In the genomic region with DNA sequence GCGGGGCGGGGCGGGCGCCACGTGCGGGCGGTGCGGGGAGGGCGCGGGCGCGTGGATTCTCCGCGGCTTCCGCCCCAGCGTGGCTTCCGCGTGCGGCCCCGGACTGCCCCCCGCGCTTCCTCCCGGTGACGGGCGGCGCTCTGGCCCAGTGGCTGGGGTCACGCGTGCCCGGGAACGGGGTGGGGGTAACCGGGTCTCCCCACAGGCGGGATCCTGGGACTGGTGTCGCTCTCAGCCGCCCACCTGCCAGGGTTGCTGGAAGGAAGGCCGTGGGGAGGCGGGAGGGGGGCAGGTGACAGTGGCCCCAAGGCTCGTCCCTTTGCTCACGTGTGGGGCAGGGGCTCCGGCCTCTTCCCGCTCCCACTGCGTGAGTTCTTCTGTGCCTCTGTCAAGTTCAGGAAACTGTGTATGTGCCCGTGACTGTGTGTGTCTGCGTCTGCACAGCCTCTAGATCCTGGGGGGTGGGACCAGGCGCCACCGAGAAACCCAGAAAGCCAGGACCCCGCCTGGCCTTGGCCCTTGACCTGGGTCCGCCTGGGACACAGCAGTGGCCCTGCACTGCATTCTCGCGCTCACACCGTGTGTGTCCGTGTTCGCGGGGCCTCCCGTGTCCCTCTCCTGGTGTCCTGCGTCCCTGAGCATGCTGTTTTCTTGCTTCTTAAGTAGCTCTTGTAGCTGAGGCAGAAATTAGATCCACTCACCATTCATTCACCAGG, we compare ENCODE assay signal across 8 cellular contexts. TPM values are rescaled to one million over a fixed set of nuclear protein-coding genes. Genes with fewer than 3 reads are reported as not detected.
A peak's percentile ranks its signal among the peaks of the same experiment; 100 is the strongest.
DNase-seq lines count a peak whose midpoint lies in the region; ATAC-seq, FAIRE-seq and TF ChIP-seq lines count a peak whose summit lies in the region.

No MANE protein-coding gene starts in this region.

- H3K4me2 ChIP-seq in SU-DHL-6 (ENCODE audit: low read depth, low read length, poor library complexity, severe bottlenecking) = peak overlapping the region; percentile 71
- H3K4me2 ChIP-seq in HepG2 (ENCODE audit: low read depth, low read length) = peak overlapping the region; percentile 96

- H3K9ac ChIP-seq in SU-DHL-6 (ENCODE audit: low read length) (peak overlapping the region; percentile 78), HepG2 (ENCODE audit: insufficient read depth, low read depth, low read length) (peak overlapping the region; percentile 84), stomach smooth muscle (ENCODE audit: low read length in 2 of 2) (peak overlapping the region; percentile 75 to 81)

- intact Hi-C loops in Caco-2 (cut with micrococcal nuclease; ENCODE audit: unreplicated experiment) = no loop called here
- intact Hi-C loops in HepG2 (cut with micrococcal nuclease; ENCODE audit: unreplicated experiment) = loop anchor here (1.0 to 2.0 kb wide), 2 partner anchors 27 to 71 kb away; a partner anchor contains a TSS

- H3K27me3 ChIP-seq in Caco-2 (replicated peaks; ENCODE audit: control insufficient read depth, insufficient read depth, low read length) (no peaks in the 10 kb centered on the region), SU-DHL-6 (ENCODE audit: low read length) (no peaks in the 10 kb centered on the region), HepG2 (ENCODE audit: control insufficient read depth in 1 of 2, insufficient read depth in 2 of 2, low read length in 2 of 2) (peaks cover 0 to 10% of the 10 kb centered on the region in 2 experiments; a peak in 2 of 5 replicates), stomach smooth muscle (ENCODE audit: control insufficient read depth in 1 of 2, insufficient read depth in 2 of 2, low read length in 2 of 2) (peaks cover 2% of the 10 kb centered on the region in 2 donors)

- WGBS in HepG2 (ENCODE audit: low lambda C conversion rate) = no CpG with 5 or more reads among the region's 55 CpGs

- CTCF ChIA-PET in Caco-2 (lab: Charles Lee) (no interaction called here), HEK293T (lab: Yijun Ruan, JAX) (no interaction called here), HepG2 (lab: Yijun Ruan, JAX; ENCODE audit: low intra/inter-chr PET ratio, low total read pairs) (interaction anchor here (1.5 kb wide), 1 partner anchor 24 kb away, joined by 4 read pairs; no protein-coding TSS in a partner anchor)

- H3K79me2 ChIP-seq in SU-DHL-6 (ENCODE audit: insufficient read depth, low read length) (peaks cover 53% of the 10 kb centered on the region), HepG2 (ENCODE audit: insufficient read depth, low read length) (peaks cover 43% of the 10 kb centered on the region)

- H3F3A ChIP-seq in SU-DHL-6 (ENCODE audit: insufficient read depth) = 0 out of 2 replicates have a peak, but pooled peaks cover 5% of the 10 kb centered on the region

- H3K4me3 Mint-ChIP-seq in Caco-2 (ENCODE audit: unreplicated experiment) = peak overlapping the region; percentile 92

- TF ChIP-seq POLR2A in HepG2 (IDR thresholded peaks at IDR 0.05; ENCODE audit: insufficient read depth in 1 of 2, low read depth in 2 of 2, low read length in 2 of 2) = peak in 1 of 2 experiments; percentile 41; a peak in 1 of 4 replicates

- peak overlapping the region; percentile 95 for H3K27ac Mint-ChIP-seq in Caco-2 (ENCODE audit: unreplicated experiment)

- BruUV-seq in Caco-2 (replicated peaks; lab: Mats Ljungman, UMichigan) = no TSS peak
- no TSS peak for BruUV-seq in HepG2 (replicated peaks; lab: Mats Ljungman, UMichigan)

- no peaks in the 10 kb centered on the region for H3K27me3 Mint-ChIP-seq in Caco-2 (ENCODE audit: insufficient read depth, unreplicated experiment)

- POLR2A ChIA-PET in Caco-2 (lab: Charles Lee) (interaction anchor here (0.6 kb wide), 1 partner anchor 122 kb away, joined by 7 read pairs; no protein-coding TSS in a partner anchor), HEK293T (lab: Yijun Ruan, JAX) (no interaction called here), HepG2 (lab: Yijun Ruan, JAX) (interaction anchor here (1.3 to 7.0 kb wide), 3 partner anchors 15 to 103 kb away, joined by 3 to 108 read pairs (median 8); a partner anchor contains a TSS)

- H3K4me3 ChIP-seq in Caco-2 (ENCODE audit: low read depth, low read length) (peak overlapping the region; percentile 71), SU-DHL-6 (ENCODE audit: insufficient read depth, low read length, poor library complexity, severe bottlenecking) (peak overlapping the region; percentile 72), HepG2 (replicated peaks in 1 of 3; ENCODE audit: insufficient read depth in 1 of 3, low read depth in 2 of 3, low read length in 3 of 3) (peak overlapping the region; percentile 60 to 86 (median 86)), stomach smooth muscle (ENCODE audit: low read length in 2 of 2) (peak overlapping the region; percentile 79 to 83)

- DNase-seq in Caco-2 (no peak), HEK293T (ENCODE audit: extremely low spot score) (no peak), HepG2 (ENCODE audit: low spot score) (no peak), NCI-H1694 (lab: John Stamatoyannopoulos, UW) (no peak)
- DNase-seq in central memory CD4-positive, alpha-beta T cell = peak; percentile 61

- H3K4me1 Mint-ChIP-seq in Caco-2 (ENCODE audit: low read depth, unreplicated experiment) = peaks cover 11% of the 10 kb centered on the region

- H3K9me3 Mint-ChIP-seq in Caco-2 (ENCODE audit: unreplicated experiment) = no peaks in the 10 kb centered on the region

- no peak for FAIRE-seq in HepG2 (lab: Jason Lieb, UNC)

- in situ Hi-C loops in HepG2 (cut with HindIII; ENCODE audit: extremely low pct_ligation_motif_present, low pct_unique_long_range_greater_than_20kb) = no loop called here

- H3K4me1 ChIP-seq in Caco-2 (peaks cover 41% of the 10 kb centered on the region), HepG2 (ENCODE audit: insufficient read depth, low read length) (peaks cover 57% of the 10 kb centered on the region), stomach smooth muscle (ENCODE audit: control insufficient read depth, insufficient read depth, low read length) (peaks cover 40% of the 10 kb centered on the region)

- TF ChIP-seq RAD21 in HepG2 (CRISPR knock-in tag; IDR thresholded peaks at IDR 0.05) = no peak

- H3K27ac ChIP-seq in SU-DHL-6 (ENCODE audit: low read depth, low read length) = peak overlapping the region; percentile 52
- peak overlapping the region; percentile 81 for H3K27ac ChIP-seq in HepG2 (ENCODE audit: extremely low read length, insufficient read depth, low read length)
- peak overlapping the region; percentile 96 for H3K27ac ChIP-seq in stomach smooth muscle (ENCODE audit: low read length)

- ATAC-seq in HepG2 (peak; percentile 21), GM21515 (IDR thresholded peaks at IDR 0.05; ENCODE audit: unreplicated experiment) (no peak)

- peaks cover 31% of the 10 kb centered on the region for H3K36me3 Mint-ChIP-seq in Caco-2 (ENCODE audit: insufficient read depth, unreplicated experiment)

- no peaks in the 10 kb centered on the region for H3K9me2 ChIP-seq in SU-DHL-6 (replicated peaks; ENCODE audit: insufficient read depth, low read length)

- H4K20me1 ChIP-seq in SU-DHL-6 (ENCODE audit: low read depth, low read length) (peaks cover 2% of the 10 kb centered on the region; the same call in 1 of the 2 replicates), HepG2 (ENCODE audit: insufficient read depth, low read length) (peaks cover 15% of the 10 kb centered on the region; the same call in 1 of the 2 replicates)

- no peak overlapping the region for H2AFZ ChIP-seq in SU-DHL-6 (ENCODE audit: low read depth, low read length, severe bottlenecking)
- no peak overlapping the region for H2AFZ ChIP-seq in HepG2 (ENCODE audit: low read length)

- no peaks in the 10 kb centered on the region; the same call in 1 of the 2 replicates for H3K36me3 ChIP-seq in Caco-2 (ENCODE audit: control insufficient read depth, insufficient read depth, low read length)
- H3K36me3 ChIP-seq in SU-DHL-6 (ENCODE audit: low read length) = no peaks in the 10 kb centered on the region
- H3K36me3 ChIP-seq in HepG2 (replicated peaks in 1 of 2; ENCODE audit: control insufficient read depth in 1 of 2, insufficient read depth in 2 of 2, low read length in 2 of 2) = peaks cover 2 to 3% of the 10 kb centered on the region in 2 experiments; a peak in 1 of 5 replicates
- no peaks in the 10 kb centered on the region for H3K36me3 ChIP-seq in stomach smooth muscle (ENCODE audit: control insufficient read depth in 2 of 2, insufficient read depth in 2 of 2, low read length in 2 of 2)

- H3K9me3 ChIP-seq in Caco-2 = no peaks in the 10 kb centered on the region
- H3K9me3 ChIP-seq in SU-DHL-6 (ENCODE audit: insufficient read depth, low read length) = no peaks in the 10 kb centered on the region
- no peaks in the 10 kb centered on the region for H3K9me3 ChIP-seq in HepG2 (ENCODE audit: low read length)
- H3K9me3 ChIP-seq in stomach smooth muscle (ENCODE audit: control insufficient read depth in 2 of 2, low read length in 2 of 2) = no peaks in the 10 kb centered on the region

- TF ChIP-seq CTCF in Caco-2 (IDR thresholded peaks at IDR 0.05; ENCODE audit: insufficient read depth in 1 of 2, low read depth in 1 of 2, low read length in 1 of 2, severe bottlenecking in 1 of 2, unreplicated experiment in 1 of 2) = no peak
- TF ChIP-seq CTCF in SU-DHL-6 (IDR thresholded peaks at IDR 0.05; ENCODE audit: insufficient read depth, low read length, poor library complexity, severe bottlenecking) = no peak
- TF ChIP-seq CTCF in HepG2 (CRISPR knock-in tag; IDR thresholded peaks at IDR 0.05) = no peak

- no peak for TF ChIP-seq EP300 in HepG2 (IDR thresholded peaks at IDR 0.05; ENCODE audit: low read depth in 2 of 2, low read length in 2 of 2)
- TF ChIP-seq EP300 in HepG2 (CRISPR knock-in tag; IDR thresholded peaks at IDR 0.05; ENCODE audit: borderline replicate concordance) = no peak

RNA-seq across cellular contexts. Expression of a gene that starts 0.9 kb away (rescaled TPM):
- 30.0 and 33.3 TPM in 2 replicates for total RNA-seq in Caco-2 (2022)
- 9.2 and 10.4 TPM in 2 replicates for total RNA-seq in HepG2 (2016; rRNA removed; fragmentation: Illumina TruSeq; extraction: Trizol)
- total RNA-seq in HepG2 (2016; cell fraction: cytosol; rRNA removed; fragmentation: Illumina TruSeq; extraction: Trizol; ENCODE audit: low read depth) = 1.4 and 1.5 TPM in 2 replicates
- 8.1 and 11.1 TPM in 2 replicates for total RNA-seq in HepG2 (2016; cell fraction: insoluble cytoplasmic fraction; rRNA removed; fragmentation: Illumina TruSeq; extraction: Trizol)
- 4.0 and 4.6 TPM in 2 replicates for total RNA-seq in HepG2 (2016; cell fraction: membrane; rRNA removed; fragmentation: Illumina TruSeq; extraction: Trizol)
- 6.5 TPM in 2 replicates for total RNA-seq in HepG2 (2016; cell fraction: nucleus; rRNA removed; fragmentation: Illumina TruSeq; extraction: Trizol)
- 7.3 and 13.8 TPM in 2 replicates for polyA plus RNA-seq in HepG2 (2011; rRNA removed)
- 6.2 and 7.3 TPM in 2 replicates for polyA plus RNA-seq in HepG2 (2011; cell fraction: cytosol; rRNA removed)
- polyA plus RNA-seq in HepG2 (2011; cell fraction: nucleus; rRNA removed) = 63.2 and 72.7 TPM in 2 replicates
- 15.2 and 31.6 TPM in 2 replicates for polyA plus RNA-seq in HepG2 (2012)
- 0.54 and 0.61 TPM in 2 replicates for polyA plus RNA-seq in HepG2 (2016; cell fraction: cytosol; fragmentation: Illumina TruSeq; extraction: Trizol; ENCODE audit: low read depth)
- 6.5 and 8.2 TPM in 2 replicates for polyA plus RNA-seq in HepG2 (2016; cell fraction: insoluble cytoplasmic fraction; fragmentation: Illumina TruSeq; extraction: Trizol; ENCODE audit: low read depth)
- 1.9 TPM in 2 replicates for polyA plus RNA-seq in HepG2 (2016; cell fraction: membrane; fragmentation: Illumina TruSeq; extraction: Trizol; ENCODE audit: low read depth)
- 19.6 and 20.9 TPM in 2 replicates for polyA plus RNA-seq in HepG2 (2016; cell fraction: nucleus; fragmentation: Illumina TruSeq; extraction: Trizol; ENCODE audit: insufficient read depth, low read depth)
- 11.1 and 17.4 TPM in 2 replicates for polyA minus RNA-seq in HepG2 (2011; rRNA and poly(A)+ RNA removed; ENCODE audit: low replicate concordance)
- polyA minus RNA-seq in HepG2 (2011; cell fraction: cytosol; rRNA and poly(A)+ RNA removed) = 12.7 and 12.8 TPM in 2 replicates
- polyA minus RNA-seq in HepG2 (2011; cell fraction: nucleus; rRNA and poly(A)+ RNA removed) = 10.8 and 12.7 TPM in 2 replicates

RNA-seq across cellular contexts. Expression of a gene that starts 24.6 kb away (rescaled TPM):
- total RNA-seq in Caco-2 (2022) (16.5 and 22.0 TPM in 2 replicates), HepG2 (2016; rRNA removed; fragmentation: Illumina TruSeq; extraction: Trizol) (3.1 and 9.5 TPM in 2 replicates)
- total RNA-seq in HepG2 (2016; cell fraction: cytosol; rRNA removed; fragmentation: Illumina TruSeq; extraction: Trizol; ENCODE audit: low read depth) = 4.3 and 4.6 TPM in 2 replicates
- 3.8 and 10.6 TPM in 2 replicates for total RNA-seq in HepG2 (2016; cell fraction: insoluble cytoplasmic fraction; rRNA removed; fragmentation: Illumina TruSeq; extraction: Trizol)
- total RNA-seq in HepG2 (2016; cell fraction: membrane; rRNA removed; fragmentation: Illumina TruSeq; extraction: Trizol) = 5.7 and 6.3 TPM in 2 replicates
- total RNA-seq in HepG2 (2016; cell fraction: nucleus; rRNA removed; fragmentation: Illumina TruSeq; extraction: Trizol) = 11.4 and 11.7 TPM in 2 replicates
- polyA plus RNA-seq in HepG2 (2011; rRNA removed) = 20.4 and 33.1 TPM in 2 replicates
- polyA plus RNA-seq in HepG2 (2011; cell fraction: cytosol; rRNA removed) = 9.9 and 13.2 TPM in 2 replicates
- 144 and 175 TPM in 2 replicates for polyA plus RNA-seq in HepG2 (2011; cell fraction: nucleus; rRNA removed)
- polyA plus RNA-seq in HepG2 (2012) = 8.4 and 10.9 TPM in 2 replicates
- polyA plus RNA-seq in HepG2 (2016; cell fraction: cytosol; fragmentation: Illumina TruSeq; extraction: Trizol; ENCODE audit: low read depth) = 3.6 and 4.0 TPM in 2 replicates
- polyA plus RNA-seq in HepG2 (2016; cell fraction: insoluble cytoplasmic fraction; fragmentation: Illumina TruSeq; extraction: Trizol; ENCODE audit: low read depth) = 4.3 and 5.0 TPM in 2 replicates
- 4.3 and 5.3 TPM in 2 replicates for polyA plus RNA-seq in HepG2 (2016; cell fraction: membrane; fragmentation: Illumina TruSeq; extraction: Trizol; ENCODE audit: low read depth)
- polyA plus RNA-seq in HepG2 (2016; cell fraction: nucleus; fragmentation: Illumina TruSeq; extraction: Trizol; ENCODE audit: insufficient read depth, low read depth) = 25.4 and 29.2 TPM in 2 replicates
- polyA minus RNA-seq in HepG2 (2011; rRNA and poly(A)+ RNA removed; ENCODE audit: low replicate concordance) = 70.5 and 85.2 TPM in 2 replicates
- 6.3 and 12.4 TPM in 2 replicates for polyA minus RNA-seq in HepG2 (2011; cell fraction: cytosol; rRNA and poly(A)+ RNA removed)
- polyA minus RNA-seq in HepG2 (2011; cell fraction: nucleus; rRNA and poly(A)+ RNA removed) = 27.6 and 31.7 TPM in 2 replicates

RNA-seq across cellular contexts. Expression of a gene that starts 27.2 kb away (rescaled TPM):
- total RNA-seq in Caco-2 (2022) (122 and 124 TPM in 2 replicates), HepG2 (2016; rRNA removed; fragmentation: Illumina TruSeq; extraction: Trizol) (17.3 and 29.0 TPM in 2 replicates)
- 5.1 and 5.5 TPM in 2 replicates for total RNA-seq in HepG2 (2016; cell fraction: cytosol; rRNA removed; fragmentation: Illumina TruSeq; extraction: Trizol; ENCODE audit: low read depth)
- total RNA-seq in HepG2 (2016; cell fraction: insoluble cytoplasmic fraction; rRNA removed; fragmentation: Illumina TruSeq; extraction: Trizol) = 10.4 and 29.7 TPM in 2 replicates
- total RNA-seq in HepG2 (2016; cell fraction: membrane; rRNA removed; fragmentation: Illumina TruSeq; extraction: Trizol) = 7.6 and 9.1 TPM in 2 replicates
- total RNA-seq in HepG2 (2016; cell fraction: nucleus; rRNA removed; fragmentation: Illumina TruSeq; extraction: Trizol) = 41.5 and 48.7 TPM in 2 replicates
- 13.7 and 18.2 TPM in 2 replicates for polyA plus RNA-seq in HepG2 (2011; rRNA removed)
- polyA plus RNA-seq in HepG2 (2011; cell fraction: cytosol; rRNA removed) = 13.7 and 18.1 TPM in 2 replicates
- polyA plus RNA-seq in HepG2 (2011; cell fraction: nucleus; rRNA removed) = 167 and 254 TPM in 2 replicates
- polyA plus RNA-seq in HepG2 (2012) = 20.5 and 22.5 TPM in 2 replicates
- 3.9 and 4.3 TPM in 2 replicates for polyA plus RNA-seq in HepG2 (2016; cell fraction: cytosol; fragmentation: Illumina TruSeq; extraction: Trizol; ENCODE audit: low read depth)
- polyA plus RNA-seq in HepG2 (2016; cell fraction: insoluble cytoplasmic fraction; fragmentation: Illumina TruSeq; extraction: Trizol; ENCODE audit: low read depth) = 11.9 and 26.2 TPM in 2 replicates
- 6.0 and 6.1 TPM in 2 replicates for polyA plus RNA-seq in HepG2 (2016; cell fraction: membrane; fragmentation: Illumina TruSeq; extraction: Trizol; ENCODE audit: low read depth)
- polyA plus RNA-seq in HepG2 (2016; cell fraction: nucleus; fragmentation: Illumina TruSeq; extraction: Trizol; ENCODE audit: insufficient read depth, low read depth) = 118 and 123 TPM in 2 replicates
- polyA minus RNA-seq in HepG2 (2011; rRNA and poly(A)+ RNA removed; ENCODE audit: low replicate concordance) = 33.5 and 55.8 TPM in 2 replicates
- 18.4 and 23.7 TPM in 2 replicates for polyA minus RNA-seq in HepG2 (2011; cell fraction: cytosol; rRNA and poly(A)+ RNA removed)
- polyA minus RNA-seq in HepG2 (2011; cell fraction: nucleus; rRNA and poly(A)+ RNA removed) = 25.5 and 29.1 TPM in 2 replicates

RNA-seq across cellular contexts. Expression of a gene that starts 38.4 kb away (rescaled TPM):
- total RNA-seq in Caco-2 (2022) = 35.1 and 38.1 TPM in 2 replicates
- total RNA-seq in HepG2 (2016; rRNA removed; fragmentation: Illumina TruSeq; extraction: Trizol) = 46.7 and 48.4 TPM in 2 replicates
- total RNA-seq in HepG2 (2016; cell fraction: cytosol; rRNA removed; fragmentation: Illumina TruSeq; extraction: Trizol; ENCODE audit: low read depth) = 83.1 and 98.2 TPM in 2 replicates
- total RNA-seq in HepG2 (2016; cell fraction: insoluble cytoplasmic fraction; rRNA removed; fragmentation: Illumina TruSeq; extraction: Trizol) = 50.6 and 51.2 TPM in 2 replicates
- total RNA-seq in HepG2 (2016; cell fraction: membrane; rRNA removed; fragmentation: Illumina TruSeq; extraction: Trizol) = 102 and 118 TPM in 2 replicates
- total RNA-seq in HepG2 (2016; cell fraction: nucleus; rRNA removed; fragmentation: Illumina TruSeq; extraction: Trizol) = 24.1 and 28.4 TPM in 2 replicates
- 29.3 and 29.6 TPM in 2 replicates for polyA plus RNA-seq in HepG2 (2011; rRNA removed)
- 36.1 and 44.9 TPM in 2 replicates for polyA plus RNA-seq in HepG2 (2011; cell fraction: cytosol; rRNA removed)
- 29.2 and 39.8 TPM in 2 replicates for polyA plus RNA-seq in HepG2 (2011; cell fraction: nucleus; rRNA removed)
- polyA plus RNA-seq in HepG2 (2012) = 15.8 and 28.3 TPM in 2 replicates
- polyA plus RNA-seq in HepG2 (2016; cell fraction: cytosol; fragmentation: Illumina TruSeq; extraction: Trizol; ENCODE audit: low read depth) = 72.7 and 106 TPM in 2 replicates
- 49.5 and 55.3 TPM in 2 replicates for polyA plus RNA-seq in HepG2 (2016; cell fraction: insoluble cytoplasmic fraction; fragmentation: Illumina TruSeq; extraction: Trizol; ENCODE audit: low read depth)
- 82.6 and 104 TPM in 2 replicates for polyA plus RNA-seq in HepG2 (2016; cell fraction: membrane; fragmentation: Illumina TruSeq; extraction: Trizol; ENCODE audit: low read depth)
- polyA plus RNA-seq in HepG2 (2016; cell fraction: nucleus; fragmentation: Illumina TruSeq; extraction: Trizol; ENCODE audit: insufficient read depth, low read depth) = 48.5 and 51.1 TPM in 2 replicates
- polyA minus RNA-seq in HepG2 (2011; rRNA and poly(A)+ RNA removed; ENCODE audit: low replicate concordance) = 17.7 and 43.7 TPM in 2 replicates
- 8.9 and 9.7 TPM in 2 replicates for polyA minus RNA-seq in HepG2 (2011; cell fraction: cytosol; rRNA and poly(A)+ RNA removed)
- 4.7 and 6.2 TPM in 2 replicates for polyA minus RNA-seq in HepG2 (2011; cell fraction: nucleus; rRNA and poly(A)+ RNA removed)
